24 cellular contexts compared by ENCODE assay signal in genomic region chr6:3005077-3005476, GRCh38.
"Had no signal": no experiment of that assay in that cellular context is flagged by ENCODE, and none has a peak within 500 bp of the region (broad histone marks: within the 10 kb centered on the region; RNA-seq: fewer than 3 reads in every experiment).

No MANE protein-coding gene starts in this region.

- DNase-seq: activated CD4-positive, alpha-beta memory T cell treated with anti-CD3 and anti-CD28 coated beads for 36 hours; activated CD4-positive, alpha-beta T cell treated with anti-CD3 and anti-CD28 coated beads, Interleukin-2, amount 10 ng/mL, durations not matched to agents 7 days and 5 days; activated CD4-positive, CD25-positive, alpha-beta regulatory T cell; activated gamma-delta T cell; activated naive CD4-positive, alpha-beta T cell treated with anti-CD3 and anti-CD28 coated beads for 36 hours; activated T-cell treated with anti-CD3 and anti-CD28 coated beads for 4 hours; activated T-cell treated with anti-CD3 and anti-CD28 coated beads, Interleukin-2, amount 50 U/mL, for 48 hours; amygdala; NCI-H1048; NCI-H146; NCI-H187 treated with DMSO at 0.1 percent for 48 hours; NCI-H2081 treated with DMSO at 0.1 percent for 48 hours; NCI-H446; NCI-H524; T-cell; T-helper 2 cell; T1000 had no signal

- H3K4me3 Mint-ChIP-seq: activated CD4-positive, alpha-beta memory T cell treated with anti-CD3 and anti-CD28 coated beads for 36 hours; activated CD4-positive, alpha-beta T cell treated with anti-CD3 and anti-CD28 coated beads, Interleukin-2, amount 10 ng/mL, durations not matched to agents 7 days and 5 days; activated naive CD4-positive, alpha-beta T cell treated with anti-CD3 and anti-CD28 coated beads for 36 hours; activated naive CD8-positive, alpha-beta T cell; activated T-helper 17 cell treated with anti-CD3 and anti-CD28 coated beads, Interleukin-2, amount 50 U/mL, for 72 hours; T-cell had no signal

- H3K27me3 Mint-ChIP-seq: activated CD4-positive, alpha-beta memory T cell treated with anti-CD3 and anti-CD28 coated beads for 36 hours; activated CD4-positive, alpha-beta T cell treated with anti-CD3 and anti-CD28 coated beads, Interleukin-2, amount 10 ng/mL, durations not matched to agents 7 days and 5 days; activated naive CD8-positive, alpha-beta T cell; activated T-helper 17 cell treated with anti-CD3 and anti-CD28 coated beads, Interleukin-2, amount 50 U/mL, for 72 hours; brain; T-cell had no signal

- FAIRE-seq: astrocyte, RCC 7860, TTC549 had no signal

- H3K27ac ChIP-seq: SK-N-MC had no signal

- ATAC-seq: activated T-helper 17 cell treated with anti-CD3 and anti-CD28 coated beads, Interleukin-2, amount 50 U/mL, for 72 hours; T-cell had no signal

- H3K27ac Mint-ChIP-seq: activated CD4-positive, alpha-beta memory T cell treated with anti-CD3 and anti-CD28 coated beads for 36 hours; activated CD4-positive, alpha-beta T cell treated with anti-CD3 and anti-CD28 coated beads, Interleukin-2, amount 10 ng/mL, durations not matched to agents 7 days and 5 days; activated naive CD4-positive, alpha-beta T cell treated with anti-CD3 and anti-CD28 coated beads for 36 hours; activated naive CD8-positive, alpha-beta T cell; activated T-helper 17 cell treated with anti-CD3 and anti-CD28 coated beads, Interleukin-2, amount 50 U/mL, for 72 hours; brain; T-cell had no signal

- H3K9me3 Mint-ChIP-seq: activated T-helper 17 cell treated with anti-CD3 and anti-CD28 coated beads, Interleukin-2, amount 50 U/mL, for 72 hours had no signal

- H3K4me3 ChIP-seq: SK-N-MC had no signal
